In genomic region chr16:15836965-15837611, GRCh38 we compare ENCODE assay signal across 25 cellular contexts. TPM values are rescaled to one million over a fixed set of nuclear protein-coding genes. Genes with fewer than 3 reads are reported as not detected.
"Had no signal": no experiment of that assay in that cellular context is flagged by ENCODE, and none has a peak within 500 bp of the region (broad histone marks: within the 10 kb centered on the region; RNA-seq: fewer than 3 reads in every experiment).

No MANE protein-coding gene starts in this region.

- H3K27ac ChIP-seq: foreskin keratinocyte, heart right ventricle, pancreas, prostate gland, right atrium auricular region, VCaP had no signal

- H3K4me3 ChIP-seq: heart right ventricle, pancreas, prostate gland, right atrium auricular region had no signal

- ATAC-seq: activated CD4-positive, CD25-positive, alpha-beta regulatory T cell treated with anti-CD3 and anti-CD28 coated beads, Interleukin-2, amount 50 U/mL, for 24 hours; effector memory CD8-positive, alpha-beta T cell; foreskin keratinocyte; heart right ventricle; naive thymus-derived CD4-positive, alpha-beta T cell; pancreas had no signal

- H3K4me1 ChIP-seq: foreskin keratinocyte, pancreas, prostate gland had no signal

- H3K27me3 ChIP-seq: pancreas, right atrium auricular region had no signal

- H3K36me3 ChIP-seq: heart right ventricle, pancreas, prostate gland, right atrium auricular region had no signal

- H3K9me3 ChIP-seq: heart right ventricle, pancreas, prostate gland, right atrium auricular region, SK-N-SH had no signal

- DNase-seq: activated CD4-positive, alpha-beta memory T cell treated with anti-CD3 and anti-CD28 coated beads, Interleukin-2, amount 10 ng/mL, durations not matched to agents 7 days and 5 days; activated CD4-positive, alpha-beta T cell treated with anti-CD3 and anti-CD28 coated beads, Interleukin-2, amount 10 ng/mL, durations not matched to agents 7 days and 5 days; activated CD8-positive, alpha-beta memory T cell treated with anti-CD3 and anti-CD28 coated beads, Interleukin-2, amount 50 U/mL, for 48 hours; activated gamma-delta T cell; activated naive CD4-positive, alpha-beta T cell treated with anti-CD3 and anti-CD28 coated beads, Interleukin-2, amount 50 U/mL, for 16 hours; activated T-cell treated with anti-CD3 and anti-CD28 coated beads, Interleukin-2, amount 50 U/mL, for 24 hours; amygdala; effector memory CD8-positive, alpha-beta T cell; erythroblast; foreskin keratinocyte; heart right ventricle; naive thymus-derived CD4-positive, alpha-beta T cell; pancreas; SK-N-SH; stimulated activated CD4-positive, alpha-beta T cell treated with anti-CD3 and anti-CD28 coated beads, Interleukin-2, amount 100 ng/mL, for 48 hours; stimulated activated naive CD4-positive, alpha-beta T cell treated with Interleukin-2 at 50 U/mL for 16 hours; SW 1271; T-helper 9 cell had no signal

RNA-seq across cellular contexts. Expression of gene MYH11, which starts 19.7 kb away (rescaled TPM):
- total RNA-seq: dermis microvascular lymphatic vessel endothelial cell, foreskin keratinocyte, glomerular endothelial cell had no signal
- polyA plus RNA-seq: foreskin keratinocyte, neural cell had no signal
